ENCODE assay signal across 8 cellular contexts in the genomic region with DNA sequence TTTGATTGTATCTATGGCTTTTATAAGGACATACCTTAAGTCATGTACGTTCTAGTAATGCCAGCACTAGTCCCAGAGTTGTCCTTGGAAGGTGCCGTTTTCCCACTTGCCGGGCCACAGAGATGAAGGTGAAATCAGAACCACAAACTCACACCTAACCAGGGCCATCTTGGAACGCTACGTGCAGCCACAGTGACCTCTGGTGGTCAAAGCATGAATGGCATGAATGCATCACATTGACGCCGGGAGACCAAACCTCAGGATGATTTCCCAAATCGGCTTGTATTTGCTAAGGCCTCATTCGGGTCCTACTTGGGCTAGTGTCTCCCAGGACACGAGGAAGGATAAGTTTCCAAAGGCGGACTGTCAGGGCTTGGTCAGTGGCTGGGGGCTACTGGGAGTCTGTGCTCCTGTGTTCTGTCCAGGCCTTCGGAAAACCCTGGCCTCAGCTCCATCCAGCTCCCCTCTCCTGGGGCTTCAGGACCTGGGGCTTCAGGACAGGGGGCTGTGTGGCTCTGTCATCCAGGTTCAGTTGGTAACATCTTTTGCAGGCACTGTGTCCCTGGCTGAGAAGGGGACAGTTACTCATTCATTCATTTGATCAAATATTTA.
A peak's percentile ranks its signal among the peaks of the same experiment; 100 is the strongest.
DNase-seq lines count a peak whose midpoint lies in the region; ATAC-seq lines count a peak whose summit lies in the region.

No MANE protein-coding gene starts in this region.

- ATAC-seq in central memory CD8-positive, alpha-beta T cell (replicated peaks; ENCODE audit: extremely low read depth, poor library complexity, severe bottlenecking) = no peak
- ATAC-seq in HG02610 (IDR thresholded peaks at IDR 0.05; ENCODE audit: unreplicated experiment) = no peak

- peak; percentile 33 to 38 for DNase-seq in SHP77 (lab: John Stamatoyannopoulos, UW)
- no peak for DNase-seq in SHP77 treated with DMSO at 0.1 percent for 48 hours (lab: John Stamatoyannopoulos, UW)
- DNase-seq in NCI-H1105 treated with DMSO at 0.1 percent for 48 hours (lab: John Stamatoyannopoulos, UW) = peak; percentile 59
- DNase-seq in activated CD4-positive, alpha-beta T cell treated with anti-CD3 and anti-CD28 coated beads for 1 hour = peak; percentile 49
- DNase-seq in central memory CD8-positive, alpha-beta T cell (ENCODE audit: low spot score in 2 of 2) = peak; percentile 34 to 52
- peak; percentile 60 for DNase-seq in kidney glomerular epithelial cell (lab: John Stamatoyannopoulos, UW)
- peak; percentile 33 for DNase-seq in stimulated activated CD4-positive, alpha-beta T cell treated with anti-CD3 and anti-CD28 coated beads, Interleukin-2, amount 100 ng/mL, for 4 hours (ENCODE audit: low read depth)

- peaks cover 88% of the 10 kb centered on the region for H3K27me3 Mint-ChIP-seq in central memory CD8-positive, alpha-beta T cell

- H3K4me1 Mint-ChIP-seq in central memory CD8-positive, alpha-beta T cell = no peaks in the 10 kb centered on the region

- no peaks in the 10 kb centered on the region for H3K9me3 Mint-ChIP-seq in central memory CD8-positive, alpha-beta T cell

- no peak overlapping the region for H3K4me3 Mint-ChIP-seq in central memory CD8-positive, alpha-beta T cell

- H3K27ac Mint-ChIP-seq in central memory CD8-positive, alpha-beta T cell (ENCODE audit: low read depth) = no peak overlapping the region

- H3K36me3 Mint-ChIP-seq in central memory CD8-positive, alpha-beta T cell (ENCODE audit: insufficient read depth) = no peaks in the 10 kb centered on the region
